Comparison of ENCODE assay signal across 18 cellular contexts in genomic region chr7:143388491-143389101, GRCh38. TPM values are rescaled to one million over a fixed set of nuclear protein-coding genes. Genes with fewer than 3 reads are reported as not detected.
DNase-seq lines count a peak whose midpoint lies in the region; ATAC-seq and TF ChIP-seq lines count a peak whose summit lies in the region.
"Had no signal": no experiment of that assay in that cellular context is flagged by ENCODE, and none has a peak within 500 bp of the region (broad histone marks: within the 10 kb centered on the region; RNA-seq: fewer than 3 reads in every experiment).

No MANE protein-coding gene starts in this region.

- H3K4me3 Mint-ChIP-seq in activated naive CD8-positive, alpha-beta T cell treated with anti-CD3 and anti-CD28 coated beads for 36 hours = no peak overlapping the region
- H3K4me3 Mint-ChIP-seq: immature natural killer cell had no signal

- DNase-seq in left ventricle myocardium inferior (no peak), right atrium auricular region (ENCODE audit: low spot score) (no peak), islet precursor cell (peak; percentile 56), HT-29 (ENCODE audit: low spot score) (no peak)
- no peak for DNase-seq in activated naive CD8-positive, alpha-beta T cell treated with anti-CD3 and anti-CD28 coated beads for 36 hours
- DNase-seq in stimulated activated CD4-positive, alpha-beta T cell treated with anti-CD3 and anti-CD28 coated beads, Interleukin-4, amount 100 ng/mL, for 24 hours = no peak
- DNase-seq in stimulated activated CD4-positive, alpha-beta T cell treated with anti-CD3 and anti-CD28 coated beads, Interleukin-12 subunit alpha, Interleukin-12 subunit beta, amount 100 ng/mL, for 4 hours = no peak
- DNase-seq: activated CD4-positive, alpha-beta T cell treated with anti-CD3 and anti-CD28 coated beads, Interleukin-2, amount 50 U/mL, for 1 hour; amygdala; immature natural killer cell; NCI-H1694 treated with DMSO at 0.1 percent for 48 hours; NCI-H510A had no signal

- intact Hi-C loops in left ventricle myocardium inferior (cut with micrococcal nuclease) = no loop called here

- H3K4me1 Mint-ChIP-seq in activated naive CD8-positive, alpha-beta T cell treated with anti-CD3 and anti-CD28 coated beads for 36 hours = peaks cover 9% of the 10 kb centered on the region

- H3K4me3 ChIP-seq in left ventricle myocardium inferior (no peak overlapping the region), right atrium auricular region (no peak overlapping the region)
- H3K4me3 ChIP-seq: HAP-1 had no signal

- H3K9me3 ChIP-seq in left ventricle myocardium inferior (replicated peaks) = no peaks in the 10 kb centered on the region
- no peaks in the 10 kb centered on the region for H3K9me3 ChIP-seq in right atrium auricular region
- H3K9me3 ChIP-seq: HAP-1 had no signal

- H3K4me1 ChIP-seq in left ventricle myocardium inferior (peaks cover 91% of the 10 kb centered on the region), right atrium auricular region (peaks cover 0 to 99% of the 10 kb centered on the region in 2 donors)

- peak overlapping the region; percentile 99 for H3K27ac ChIP-seq in left ventricle myocardium inferior (replicated peaks)
- H3K27ac ChIP-seq in right atrium auricular region = no peak overlapping the region

- peaks cover 51% of the 10 kb centered on the region for H3K36me3 ChIP-seq in left ventricle myocardium inferior
- peaks cover 59% of the 10 kb centered on the region for H3K36me3 ChIP-seq in right atrium auricular region

- no peaks in the 10 kb centered on the region for H3K27me3 Mint-ChIP-seq in activated naive CD8-positive, alpha-beta T cell treated with anti-CD3 and anti-CD28 coated beads for 36 hours

- H3K36me3 Mint-ChIP-seq in activated naive CD8-positive, alpha-beta T cell treated with anti-CD3 and anti-CD28 coated beads for 36 hours = peaks cover 8% of the 10 kb centered on the region

- TF ChIP-seq CTCF in left ventricle myocardium inferior (IDR thresholded peaks at IDR 0.05; ENCODE audit: borderline replicate concordance) = no peak
- TF ChIP-seq CTCF in right atrium auricular region (IDR thresholded peaks at IDR 0.05) = no peak

- no peaks in the 10 kb centered on the region for H3K9me3 Mint-ChIP-seq in activated naive CD8-positive, alpha-beta T cell treated with anti-CD3 and anti-CD28 coated beads for 36 hours
- H3K9me3 Mint-ChIP-seq: immature natural killer cell had no signal

- peak overlapping the region; percentile 20 for H3K27ac Mint-ChIP-seq in activated naive CD8-positive, alpha-beta T cell treated with anti-CD3 and anti-CD28 coated beads for 36 hours

- ATAC-seq in HG02852 (IDR thresholded peaks at IDR 0.05; ENCODE audit: unreplicated experiment) = no peak

- no peaks in the 10 kb centered on the region for H3K27me3 ChIP-seq in left ventricle myocardium inferior (ENCODE audit: low read depth)
- H3K27me3 ChIP-seq in right atrium auricular region = no peaks in the 10 kb centered on the region

RNA-seq across cellular contexts. Expression of gene ZYX, which starts 7.5 kb away (rescaled TPM):
- total RNA-seq in left ventricle myocardium inferior (68.4 TPM), right atrium auricular region (10 to 100 TPM; 48.3 to 93.7 TPM)
- 100 to 1,000 TPM; 116 to 118 TPM for total RNA-seq in activated naive CD8-positive, alpha-beta T cell treated with anti-CD3 and anti-CD28 coated beads for 36 hours
- 116 and 148 TPM in 2 replicates for total RNA-seq in HT-29 (2014; rRNA removed; shearing (Covaris generic))

RNA-seq across cellular contexts. Expression of gene EPHA1, which starts 20.1 kb away (rescaled TPM):
- total RNA-seq in left ventricle myocardium inferior = not detected
- under 1 TPM in 1 of 2 donors, not detected in 1; 0.71 TPM for total RNA-seq in right atrium auricular region
- 1 to 10 TPM; 2.3 to 3.4 TPM for total RNA-seq in activated naive CD8-positive, alpha-beta T cell treated with anti-CD3 and anti-CD28 coated beads for 36 hours
- total RNA-seq in HT-29 (2014; rRNA removed; shearing (Covaris generic)) = 54.3 and 65.6 TPM in 2 replicates
- total RNA-seq: OCI-LY7 had no signal

RNA-seq across cellular contexts. Expression of gene FAM131B, which starts 26.1 kb away (rescaled TPM):
- total RNA-seq in left ventricle myocardium inferior = 0.47 TPM
- under 1 TPM; 0.08 to 0.48 TPM for total RNA-seq in right atrium auricular region
- 1 to 10 TPM; 1.7 to 2.0 TPM for total RNA-seq in activated naive CD8-positive, alpha-beta T cell treated with anti-CD3 and anti-CD28 coated beads for 36 hours
- 13.2 and 17.6 TPM in 2 replicates for total RNA-seq in HT-29 (2014; rRNA removed; shearing (Covaris generic))
- total RNA-seq: OCI-LY7 had no signal

RNA-seq across cellular contexts. Expression of gene TAS2R60, which starts 54.7 kb away (rescaled TPM):
- not detected for total RNA-seq in left ventricle myocardium inferior
- total RNA-seq in right atrium auricular region = not detected
- not detected for total RNA-seq in activated naive CD8-positive, alpha-beta T cell treated with anti-CD3 and anti-CD28 coated beads for 36 hours
- not detected in 2 replicates for total RNA-seq in HT-29 (2014; rRNA removed; shearing (Covaris generic))
- total RNA-seq: epithelial cell of proximal tubule, M059J, OCI-LY7, renal cortical epithelial cell had no signal

Comparison
In these comparisons a context has a peak if more than half of its experiments do, and no peak if none do; other contexts are left out.
1. RNA of gene EPHA1, which starts 20.1 kb away (total RNA-seq): 54.3 to 65.6 TPM in HT-29; 2.3 to 3.4 TPM in activated naive CD8-positive, alpha-beta T cell treated with anti-CD3 and anti-CD28 coated beads for 36 hours, 0.71 TPM in right atrium auricular region and not detected in left ventricle myocardium inferior (single experiment); every median in the first group is over 10 times any median in the second.